Comparison of ENCODE assay signal across 17 cellular contexts in the genomic region with DNA sequence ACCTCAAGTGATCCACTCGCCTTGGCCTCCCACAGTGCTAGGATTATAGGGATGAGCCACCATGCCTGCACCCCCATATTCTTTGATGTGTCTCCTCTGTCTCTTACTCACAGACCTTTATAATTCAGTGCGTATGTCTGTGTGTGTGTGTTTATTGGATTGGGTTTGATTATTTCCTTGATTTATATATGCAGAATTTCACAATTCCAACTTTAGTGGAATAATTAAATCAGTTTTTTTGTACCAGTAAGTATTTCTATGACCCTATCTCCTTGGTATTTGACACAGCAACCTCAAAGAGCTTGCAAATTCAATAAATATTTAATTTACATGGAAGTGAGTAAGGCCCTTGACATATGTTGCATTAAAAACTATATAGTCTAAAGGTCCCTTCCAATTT.
DNase-seq lines count a peak whose midpoint lies in the region; ATAC-seq and TF ChIP-seq lines count a peak whose summit lies in the region.
"Had no signal": no experiment of that assay in that cellular context is flagged by ENCODE, and none has a peak within 500 bp of the region (broad histone marks: within the 10 kb centered on the region; RNA-seq: fewer than 3 reads in every experiment).

No MANE protein-coding gene starts in this region.

- peak overlapping the region; percentile 3; the same call in 1 of the 2 replicates for H4K91ac ChIP-seq in IMR-90 (ENCODE audit: insufficient read depth, low read depth, low read length)

- H3K9me1 ChIP-seq in IMR-90 (ENCODE audit: insufficient read depth, low read length), result peaks cover 3% of the 10 kb centered on the region; the same call in 1 of the 2 replicates

- peak overlapping the region; percentile 95 for H2BK5ac ChIP-seq in IMR-90 (ENCODE audit: low read depth, low read length, poor library complexity, severe bottlenecking)

- no peaks in the 10 kb centered on the region for H3K9me3 Mint-ChIP-seq in endothelial cell (ENCODE audit: unreplicated experiment)

- BruUV-seq in IMR-90 (replicated peaks; lab: Mats Ljungman, UMichigan), result no TSS peak

- peak overlapping the region; percentile 18 for H4K5ac ChIP-seq in IMR-90 (ENCODE audit: low read depth, low read length)

- H4K8ac ChIP-seq in IMR-90 (ENCODE audit: low read depth in 2 of 2, low read length in 2 of 2), result peak overlapping the region; percentile 46 to 55; a peak in 3 of 4 replicates

- no CpG with 5 or more reads among the region's 2 CpGs for WGBS in IMR-90 (ENCODE audit: extremely low coverage in 2 of 2, insufficient read length in 1 of 2), 2 experiments
- 87% methylated on average over 2 of the region's 2 CpGs for WGBS in tibial nerve, 2 donors
- WGBS in spleen, 5 donors, result 79 to 94% (median 88%) methylated on average over 2 of the region's 2 CpGs

- H2BK120ac ChIP-seq in IMR-90 (ENCODE audit: low read depth, low read length), result peak overlapping the region; percentile 87

- in situ Hi-C loops in IMR-90 (cut with MboI; ENCODE audit: low sequenced_read_pairs), result no loop called here

- H3K36me3 Mint-ChIP-seq in endothelial cell (ENCODE audit: low read depth, unreplicated experiment), result no peaks in the 10 kb centered on the region

- peak; percentile 90 for ATAC-seq in IMR-90 (ENCODE audit: low read depth)

- CTCF ChIA-PET in IMR-90 (lab: Yijun Ruan, JAX), result no interaction called here

- H2BK20ac ChIP-seq in IMR-90 (ENCODE audit: low read depth, low read length), result peak overlapping the region; percentile 67

- H2BK15ac ChIP-seq in IMR-90 (ENCODE audit: low read depth, low read length), result 0 out of 3 replicates have a peak overlapping the region, but pooled peaks have one; percentile 54

- TF ChIP-seq EP300 in tibial nerve (IDR thresholded peaks at IDR 0.05), result no peak

- no peak overlapping the region for H3K9ac ChIP-seq in IMR-90 (ENCODE audit: low read depth, low read length)

- H2AK9ac ChIP-seq in IMR-90 (replicated peaks; ENCODE audit: low read depth, low read length, poor library complexity), result no peak overlapping the region

- H3K9me3 ChIP-seq in IMR-90 (ENCODE audit: control insufficient read depth, insufficient read depth, low read length) (no peaks in the 10 kb centered on the region; the same call in 1 of the 2 replicates), tibial nerve (peaks cover 0 to 4% (median 0%) of the 10 kb centered on the region in 4 donors), spleen (peaks cover 0 to 30% (median 20%) of the 10 kb centered on the region in 8 donors)

- no peaks in the 10 kb centered on the region for H3K36me3 ChIP-seq in IMR-90 (ENCODE audit: control insufficient read depth, insufficient read depth, low read length)
- H3K36me3 ChIP-seq in tibial nerve, result no peaks in the 10 kb centered on the region
- no peaks in the 10 kb centered on the region for H3K36me3 ChIP-seq in spleen
- H3K36me3 ChIP-seq: MG63 had no signal

- peak overlapping the region; percentile 37; the same call in 1 of the 2 replicates for H2AK5ac ChIP-seq in IMR-90 (ENCODE audit: low read depth, low read length)

- peak overlapping the region; percentile 69 for H3K4ac ChIP-seq in IMR-90 (ENCODE audit: low read depth, low read length)

- no peak overlapping the region for H3K56ac ChIP-seq in IMR-90 (ENCODE audit: extremely low read depth, insufficient read depth, low read length)

- no peak overlapping the region for H3K27ac Mint-ChIP-seq in endothelial cell (ENCODE audit: unreplicated experiment)

- intact Hi-C loops in IMR-90 (cut with micrococcal nuclease) (loop anchor here (2.0 kb wide), 1 partner anchor 452 kb away; no protein-coding TSS in a partner anchor), spleen (cut with DNase I; ENCODE audit: low total_unique reads) (no loop called here)

- peak; percentile 58 for DNase-seq in EH (ENCODE audit: low read depth)
- DNase-seq in IMR-90, result peak; percentile 89
- DNase-seq in fibroblast of peridontal ligament (ENCODE audit: extremely low read depth), result peak; percentile 37
- DNase-seq in skeletal muscle cell (ENCODE audit: low read depth), result peak; percentile 48
- DNase-seq in tibial nerve (ENCODE audit: low spot score in 2 of 2), result no peak
- no peak for DNase-seq in activated CD4-positive, alpha-beta T cell treated with anti-CD3 and anti-CD28 coated beads, Interleukin-2, amount 50 U/mL, for 1 hour
- no peak for DNase-seq in endothelial cell (ENCODE audit: low spot score)
- DNase-seq in spleen, result no peak
- DNase-seq: COR-L47, MG63, NCI-H1092 treated with DMSO at 0.1 percent for 48 hours, NCI-H1694 treated with DMSO at 0.1 percent for 48 hours, NCI-H446, NCI-H774, PC-9 had no signal

- H3K27me3 ChIP-seq in IMR-90 (ENCODE audit: control insufficient read depth, insufficient read depth, low read length) (no peaks in the 10 kb centered on the region), tibial nerve (no peaks in the 10 kb centered on the region), spleen (replicated peaks in 1 of 7) (no peaks in the 10 kb centered on the region)
- H3K27me3 ChIP-seq: MG63 had no signal

- no peak overlapping the region for H3K4me2 ChIP-seq in IMR-90 (ENCODE audit: low read depth, low read length)
- H3K4me2 ChIP-seq: PC-9 had no signal

- no peak for TF ChIP-seq RAD21 in IMR-90 (IDR thresholded peaks at IDR 0.05; ENCODE audit: low read length)

- H3K27ac ChIP-seq in IMR-90 (ENCODE audit: insufficient read depth, low read length) (peak overlapping the region; percentile 74), tibial nerve (no peak overlapping the region), spleen (no peak overlapping the region)
- H3K27ac ChIP-seq: C4-2B, HL-60, PC-9 had no signal

- no peak overlapping the region for H2AFZ ChIP-seq in IMR-90 (replicated peaks; ENCODE audit: low read length, poor library complexity)
- H2AFZ ChIP-seq: PC-9 had no signal

- peak overlapping the region; percentile 33; the same call in 1 of the 2 replicates for H3K23ac ChIP-seq in IMR-90 (ENCODE audit: low read depth, low read length)

- H3K18ac ChIP-seq in IMR-90 (ENCODE audit: low read depth, low read length), result peak overlapping the region; percentile 40

- H3K79me1 ChIP-seq in IMR-90 (ENCODE audit: low read depth in 1 of 2, low read length in 2 of 2), result no peaks in the 10 kb centered on the region

- no peaks in the 10 kb centered on the region for H3K4me1 Mint-ChIP-seq in endothelial cell (ENCODE audit: unreplicated experiment)

- no peak overlapping the region; the same call in 1 of the 2 replicates for H3K14ac ChIP-seq in IMR-90 (replicated peaks; ENCODE audit: low read depth, low read length)

- TF ChIP-seq CTCF in IMR-90 (conservative IDR thresholded peaks at IDR 0.05; ENCODE audit: low read depth, low read length), result no peak
- no peak for TF ChIP-seq CTCF in tibial nerve (IDR thresholded peaks at IDR 0.05)
- TF ChIP-seq CTCF in endothelial cell (IDR thresholded peaks at IDR 0.05; ENCODE audit: unreplicated experiment), result no peak
- TF ChIP-seq CTCF in spleen (IDR thresholded peaks at IDR 0.05 in 8 of 11, conservative IDR thresholded peaks at IDR 0.05 in 3 of 11), result no peak

- dilution Hi-C loops in IMR-90 (cut with HindIII; ENCODE audit: low sequenced_read_pairs, unreplicated experiment), result no loop called here

- H3K4me3 Mint-ChIP-seq in endothelial cell (ENCODE audit: unreplicated experiment), result no peak overlapping the region

- POLR2A ChIA-PET in IMR-90 (lab: Charles Lee; ENCODE audit: unreplicated experiment), result no interaction called here

- H3K27me3 Mint-ChIP-seq in endothelial cell (ENCODE audit: unreplicated experiment), result no peaks in the 10 kb centered on the region

- H3K4me1 ChIP-seq in IMR-90 (ENCODE audit: control insufficient read depth, insufficient read depth, low read length), result peaks cover 12% of the 10 kb centered on the region
- H3K4me1 ChIP-seq in tibial nerve, result peaks cover 0 to under 1% (median 0%) of the 10 kb centered on the region in 4 donors
- no peaks in the 10 kb centered on the region for H3K4me1 ChIP-seq in spleen

- no peaks in the 10 kb centered on the region for H4K20me1 ChIP-seq in IMR-90 (ENCODE audit: insufficient read depth, low read length)

- TF ChIP-seq POLR2A in IMR-90 (IDR thresholded peaks at IDR 0.05; ENCODE audit: low read depth, low read length) (no peak), tibial nerve (IDR thresholded peaks at IDR 0.05) (no peak), spleen (IDR thresholded peaks at IDR 0.05) (no peak)

- H3K4me3 ChIP-seq in IMR-90 (ENCODE audit: insufficient read depth, low read depth, low read length) (no peak overlapping the region), skeletal muscle cell (ENCODE audit: low read depth, low read length) (no peak overlapping the region), tibial nerve (no peak overlapping the region), spleen (no peak overlapping the region)
- H3K4me3 ChIP-seq: MG63, PC-9 had no signal

TF ChIP-seq in IMR-90, 13 proteins besides CTCF, POLR2A, EP300 and RAD21:
- TF ChIP-seq BHLHE40 (IDR thresholded peaks at IDR 0.05; ENCODE audit: low read depth, low read length) (no peak), MXI1 (IDR thresholded peaks at IDR 0.05; ENCODE audit: borderline replicate concordance, low read depth, low read length) (no peak), USF2 (IDR thresholded peaks at IDR 0.05; ENCODE audit: low read depth, low read length) (no peak), CEBPB (IDR thresholded peaks at IDR 0.05; ENCODE audit: low read depth, low read length) (peak; percentile 77), NFE2L2 (IDR thresholded peaks at IDR 0.05; ENCODE audit: low read depth, low read length) (no peak), RCOR1 (IDR thresholded peaks at IDR 0.05; ENCODE audit: insufficient replicate concordance, low read length) (no peak), RFX5 (IDR thresholded peaks at IDR 0.05; ENCODE audit: low read depth, low read length) (no peak)

Comparison
In these comparisons a context has a peak if more than half of its experiments do, and no peak if none do; other contexts are left out.
1. DNase-seq: peak in EH (single experiment), IMR-90 (single experiment), fibroblast of peridontal ligament (single experiment) and skeletal muscle cell (single experiment); none in tibial nerve (0 of 2), activated CD4-positive, alpha-beta T cell treated with anti-CD3 and anti-CD28 coated beads, Interleukin-2, amount 50 U/mL, for 1 hour (single experiment), endothelial cell (single experiment) and spleen (single experiment).